1 cellular context compared by ENCODE assay signal in genomic region chr6:119076966-119077642, GRCh38.
TF ChIP-seq lines count a peak whose summit lies in the region.

No MANE protein-coding gene starts in this region.

TF ChIP-seq in HepG2, 621 proteins besides CTCF, POLR2A, EP300 and RAD21:
- TF ChIP-seq SRSF9 (IDR thresholded peaks at IDR 0.05; ENCODE audit: borderline replicate concordance, insufficient read depth, low read depth, low read length, poor library complexity, severe bottlenecking) (no peak), SNAPC2 (CRISPR knock-in tag; IDR thresholded peaks at IDR 0.05) (no peak), CCDC6 (CRISPR knock-in tag; IDR thresholded peaks at IDR 0.05) (0 out of 2 replicates have a peak, but pooled peaks have one; percentile 11), ZNF850 (CRISPR knock-in tag; conservative IDR thresholded peaks at IDR 0.05) (no peak), SOX13 (IDR thresholded peaks at IDR 0.05) (no peak), SOX13 (CRISPR knock-in tag; conservative IDR thresholded peaks at IDR 0.05 in 1 of 2, IDR thresholded peaks at IDR 0.05 in 1 of 2) (no peak), GFI1 (CRISPR knock-in tag; IDR thresholded peaks at IDR 0.05; ENCODE audit: borderline replicate concordance) (no peak), FOXC1 (CRISPR knock-in tag; IDR thresholded peaks at IDR 0.05; ENCODE audit: borderline replicate concordance) (no peak), ZNF264 (CRISPR knock-in tag; IDR thresholded peaks at IDR 0.05) (no peak; the same call in 1 of the 2 replicates), KLF9 (CRISPR knock-in tag; IDR thresholded peaks at IDR 0.05; ENCODE audit: low read depth) (no peak)
